ENCODE assay signal across 22 cellular contexts in the genomic region with DNA sequence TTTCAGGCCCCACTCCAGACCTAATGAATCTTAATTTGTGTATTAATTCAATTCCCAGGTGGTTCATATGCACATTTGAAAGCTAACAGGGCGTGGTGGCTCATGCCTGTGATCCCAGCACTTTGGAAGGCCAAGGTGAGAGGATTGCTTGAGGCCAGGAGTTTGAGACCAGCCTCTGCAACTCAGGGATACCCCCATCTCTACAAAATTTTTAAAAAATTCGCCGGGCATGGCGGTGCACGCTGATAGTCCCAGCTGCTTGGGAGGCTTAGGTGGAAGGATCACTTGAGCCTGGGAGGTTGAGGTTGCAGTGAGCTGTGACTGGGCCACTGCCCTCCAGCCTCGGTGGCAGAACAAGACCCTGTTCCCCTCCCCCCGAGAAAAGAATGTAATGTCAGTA. TPM values are rescaled to one million over a fixed set of nuclear protein-coding genes. Genes with fewer than 3 reads are reported as not detected.
DNase-seq lines count a peak whose midpoint lies in the region; ATAC-seq and TF ChIP-seq lines count a peak whose summit lies in the region.
"Had no signal": no experiment of that assay in that cellular context is flagged by ENCODE, and none has a peak within 500 bp of the region (broad histone marks: within the 10 kb centered on the region; RNA-seq: fewer than 3 reads in every experiment).

No MANE protein-coding gene starts in this region.

- WGBS in trophoblast cell (ENCODE audit: extremely low coverage, insufficient coverage, insufficient read length): no CpG with 5 or more reads among the region's 7 CpGs

- H3K27me3 ChIP-seq in CD4-positive, alpha-beta T cell (ENCODE audit: control insufficient read depth, insufficient read depth, low read length): no peaks in the 10 kb centered on the region
- H3K27me3 ChIP-seq in trophoblast cell (ENCODE audit: insufficient read depth, low read length): no peaks in the 10 kb centered on the region
- H3K27me3 ChIP-seq: SJSA1 had no signal

- no peak overlapping the region for H2AFZ ChIP-seq in trophoblast cell (ENCODE audit: insufficient read depth, low read length, poor library complexity)

- no peak overlapping the region for H3K4me3 Mint-ChIP-seq in CD4-positive, alpha-beta T cell
- H3K4me3 Mint-ChIP-seq: B cell; CD4-positive, CD25-positive, alpha-beta regulatory T cell had no signal

- POLR2A ChIA-PET in CD4-positive, alpha-beta T cell (lab: Charles Lee): no interaction called here

- no peak overlapping the region for H2BK120ac ChIP-seq in trophoblast cell (ENCODE audit: insufficient read depth, low read length, poor library complexity)

- H3K18ac ChIP-seq in trophoblast cell (ENCODE audit: low read length): no peak overlapping the region

- H2AK5ac ChIP-seq in trophoblast cell (ENCODE audit: low read length): no peak overlapping the region

- no peaks in the 10 kb centered on the region for H3K27me3 Mint-ChIP-seq in CD4-positive, alpha-beta T cell
- H3K27me3 Mint-ChIP-seq: B cell; CD4-positive, CD25-positive, alpha-beta regulatory T cell had no signal

- H3K79me1 ChIP-seq in trophoblast cell (ENCODE audit: low read length): no peaks in the 10 kb centered on the region

- intact Hi-C loops in CD4-positive, alpha-beta T cell (cut with DNase I, micrococcal nuclease): loop anchor here in 1 of 2 experiments (5.0 kb wide), 1 partner anchor 113 kb away; no protein-coding TSS in a partner anchor

- H3K4ac ChIP-seq in trophoblast cell (ENCODE audit: low read depth, low read length): peak overlapping the region; percentile 81

- H3K27ac ChIP-seq in CD4-positive, alpha-beta T cell (ENCODE audit: low read depth, low read length): no peak overlapping the region
- H3K27ac ChIP-seq in cingulate gyrus (ENCODE audit: low read depth, low read length) (peak overlapping the region; percentile 72), trophoblast cell (ENCODE audit: low read depth, low read length) (no peak overlapping the region)
- H3K27ac ChIP-seq: A549, KMS-11, SJSA1 had no signal

- no peak for TF ChIP-seq CTCF in CD4-positive, alpha-beta T cell (IDR thresholded peaks at IDR 0.05)

- CTCF ChIA-PET in CD4-positive, alpha-beta T cell (lab: Charles Lee): no interaction called here

- peaks cover 57% of the 10 kb centered on the region for H3K36me3 Mint-ChIP-seq in CD4-positive, alpha-beta T cell (ENCODE audit: low read depth)

- peaks cover 56% of the 10 kb centered on the region for H3K4me1 Mint-ChIP-seq in CD4-positive, alpha-beta T cell (ENCODE audit: low read depth)

- H3K14ac ChIP-seq in trophoblast cell (ENCODE audit: low read length): no peak overlapping the region

- H3K23ac ChIP-seq in trophoblast cell (ENCODE audit: low read length): no peak overlapping the region

- H3K36me3 ChIP-seq in trophoblast cell (ENCODE audit: control insufficient read depth in 1 of 2, insufficient read depth in 2 of 2, low read length in 2 of 2): peaks cover 4 to 19% of the 10 kb centered on the region in 2 experiments
- H3K36me3 ChIP-seq: SJSA1 had no signal

- H3K9me3 ChIP-seq in CD4-positive, alpha-beta T cell (ENCODE audit: control insufficient read depth, low read length): no peaks in the 10 kb centered on the region
- no peaks in the 10 kb centered on the region for H3K9me3 ChIP-seq in trophoblast cell (ENCODE audit: insufficient read depth, low read depth, low read length)
- H3K9me3 ChIP-seq: A549, Caco-2, HAP-1, SJSA1 had no signal

- ATAC-seq in CD4-positive, alpha-beta T cell (ENCODE audit: poor library complexity): no peak
- ATAC-seq in HG02763 (IDR thresholded peaks at IDR 0.05; ENCODE audit: unreplicated experiment): no peak
- ATAC-seq in GM21825 (IDR thresholded peaks at IDR 0.05; ENCODE audit: unreplicated experiment): no peak
- ATAC-seq: A549, GM12878 had no signal

- peak overlapping the region; percentile 69 for H3K27ac Mint-ChIP-seq in CD4-positive, alpha-beta T cell
- H3K27ac Mint-ChIP-seq: B cell had no signal

- no peak overlapping the region for H3K4me3 ChIP-seq in trophoblast cell (ENCODE audit: low read depth, low read length)
- H3K4me3 ChIP-seq: A549, GM12878, HAP-1, SJSA1 had no signal

- no peak overlapping the region for H4K91ac ChIP-seq in trophoblast cell (ENCODE audit: low read depth, low read length)

- H2BK5ac ChIP-seq in trophoblast cell (ENCODE audit: low read depth, low read length, poor library complexity): no peak overlapping the region

- H3K9me3 Mint-ChIP-seq in CD4-positive, alpha-beta T cell: no peaks in the 10 kb centered on the region
- H3K9me3 Mint-ChIP-seq: CD4-positive, CD25-positive, alpha-beta regulatory T cell had no signal

- H3K4me2 ChIP-seq in trophoblast cell (ENCODE audit: low read length): no peak overlapping the region
- H3K4me2 ChIP-seq: A549, KMS-11 had no signal

- H3K4me1 ChIP-seq in trophoblast cell (ENCODE audit: control insufficient read depth in 1 of 2, insufficient read depth in 2 of 2, low read length in 2 of 2): no peaks in the 10 kb centered on the region
- H3K4me1 ChIP-seq: SJSA1 had no signal

- no peaks in the 10 kb centered on the region for H3K79me2 ChIP-seq in trophoblast cell (ENCODE audit: control insufficient read depth, insufficient read depth, low read length, poor library complexity)

- H2BK12ac ChIP-seq in trophoblast cell (ENCODE audit: low read length): no peak overlapping the region

- no peak overlapping the region for H3K9ac ChIP-seq in trophoblast cell (ENCODE audit: low read length)
- H3K9ac ChIP-seq: KMS-11 had no signal

- no peak overlapping the region for H4K8ac ChIP-seq in trophoblast cell (ENCODE audit: low read depth, low read length)

- no peak overlapping the region for H4K12ac ChIP-seq in trophoblast cell (ENCODE audit: low read depth, low read length)

- no peak for DNase-seq in CD4-positive, alpha-beta T cell
- peak; percentile 16 to 48 for DNase-seq in NCI-H526 (lab: John Stamatoyannopoulos, UW)
- peak; percentile 55 to 80 for DNase-seq in trophoblast cell
- DNase-seq in HuH-7 (ENCODE audit: low spot score): no peak
- DNase-seq: Caco-2; CD4-positive, CD25-positive, alpha-beta regulatory T cell; DMS 273 treated with DMSO at 0.1 percent for 48 hours; DMS79 treated with DMSO at 0.1 percent for 48 hours; NCI-H1105; NCI-H146; NCI-H2029; NCI-H524 treated with DMSO at 0.1 percent for 48 hours; OCI-M1 had no signal

RNA-seq across cellular contexts. Expression of a gene that starts 31.2 kb away (rescaled TPM):
- 100 to 1,000 TPM; 153 TPM for total RNA-seq in CD4-positive, alpha-beta T cell
- polyA plus RNA-seq in trophoblast cell (2013): 225 and 238 TPM in 2 replicates

Comparison
In these comparisons a context has a peak if more than half of its experiments do, and no peak if none do; other contexts are left out.
1. DNase-seq: peak in NCI-H526 (2 of 2) and trophoblast cell (2 of 2); none in CD4-positive, alpha-beta T cell (0 of 10) and HuH-7 (single experiment).